In the genomic region with DNA sequence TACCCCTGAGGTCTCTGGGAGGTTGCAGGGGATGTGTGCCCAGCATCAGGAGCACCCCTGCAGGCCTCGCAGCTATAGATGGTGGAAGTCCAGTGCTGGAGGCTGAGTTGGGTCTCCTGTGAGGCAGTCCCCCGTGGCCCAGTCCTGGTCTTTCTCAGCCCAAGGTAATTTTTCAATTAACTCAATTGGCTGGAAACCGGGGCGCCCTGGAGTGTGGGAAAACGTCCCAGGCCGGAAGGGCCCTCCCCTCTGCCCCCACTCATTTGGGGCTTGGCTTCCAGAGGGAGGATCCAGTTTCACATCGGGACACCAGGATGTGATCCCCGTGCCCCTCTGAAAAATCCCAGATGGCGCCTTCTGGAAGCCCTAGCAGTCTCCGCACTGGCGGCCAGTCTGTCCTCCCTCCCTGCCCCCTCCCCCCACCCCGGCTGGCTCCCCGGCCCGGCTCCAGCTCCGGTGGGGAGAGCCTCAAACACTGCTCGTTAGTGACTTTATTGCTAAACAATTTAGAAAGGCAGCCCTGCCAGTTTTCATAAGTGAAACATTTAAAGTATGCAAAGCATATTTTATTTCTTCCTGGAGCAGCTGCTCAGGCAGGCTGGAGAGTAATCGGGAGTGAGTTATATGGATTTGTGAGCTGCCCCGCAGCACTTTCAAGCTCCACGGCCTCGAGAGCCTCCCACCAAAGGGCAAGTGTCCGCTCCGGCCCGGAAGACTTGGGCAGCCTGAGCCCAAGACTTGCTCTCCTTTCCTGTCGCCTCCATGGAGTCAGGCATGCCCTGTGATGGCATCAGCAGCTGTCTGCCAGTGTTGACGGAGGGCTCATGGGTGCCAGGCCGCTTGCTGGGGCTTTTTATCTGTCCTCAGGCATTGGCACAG, we compare ENCODE assay signal across 8 cellular contexts.
A peak's percentile ranks its signal among the peaks of the same experiment; 100 is the strongest.
DNase-seq lines count a peak whose midpoint lies in the region; TF ChIP-seq lines count a peak whose summit lies in the region.

No MANE protein-coding gene starts in this region.

- TF ChIP-seq CTCF in stomach (IDR thresholded peaks at IDR 0.05): no peak

- 51 to 58% (median 54%) methylated on average over 22 to 26 of the region's 26 CpGs for WGBS in stomach, 5 donors

- intact Hi-C loops in stomach (cut with DNase I; ENCODE audit: low total_unique reads): no loop called here

- no peak for TF ChIP-seq POLR2A in stomach (IDR thresholded peaks at IDR 0.05)

- peak overlapping the region in 1 of 4 donors; percentile 13 for H3K4me3 ChIP-seq in stomach

- no peaks in the 10 kb centered on the region for H3K9me3 ChIP-seq in stomach

- H3K27me3 ChIP-seq in stomach: no peaks in the 10 kb centered on the region

- peak; percentile 76 for DNase-seq in HS-27A (ENCODE audit: low read depth)
- peak; percentile 90 for DNase-seq in cerebellar cortex (ENCODE audit: low spot score)
- DNase-seq in kidney glomerular epithelial cell (lab: John Stamatoyannopoulos, UW): peak; percentile 64
- DNase-seq in stomach: peak; percentile 30
- no peak for DNase-seq in NCI-H748 treated with DMSO at 0.1 percent for 48 hours (lab: John Stamatoyannopoulos, UW)
- no peak for DNase-seq in NK-92 treated with Interleukin-12 subunit alpha and Interleukin-12 subunit beta, amount 100 ng/mL, for 24 hours (lab: John Stamatoyannopoulos, UW)
- no peak for DNase-seq in activated CD4-positive, alpha-beta T cell treated with anti-CD3 and anti-CD28 coated beads, Interleukin-2, amount 50 U/mL, for 48 hours
- no peak for DNase-seq in DMS79 treated with DMSO at 0.1 percent for 48 hours (lab: John Stamatoyannopoulos, UW)

- H3K27ac ChIP-seq in stomach: peak overlapping the region in 4 of 5 donors; percentile 63 to 83 (median 76)

- no peaks in the 10 kb centered on the region for H3K36me3 ChIP-seq in stomach

- H3K4me1 ChIP-seq in stomach: peaks cover 8 to 52% (median 30%) of the 10 kb centered on the region in 4 donors

- no peak for TF ChIP-seq EP300 in stomach (IDR thresholded peaks at IDR 0.05)

Comparison
In these comparisons a context has a peak if more than half of its experiments do, and no peak if none do; other contexts are left out.
1. DNase-seq: peak in HS-27A (single experiment), cerebellar cortex (single experiment), kidney glomerular epithelial cell (single experiment) and stomach (single experiment); none in NCI-H748 treated with DMSO at 0.1 percent for 48 hours (single experiment), NK-92 treated with Interleukin-12 subunit alpha and Interleukin-12 subunit beta, amount 100 ng/mL, for 24 hours (single experiment), activated CD4-positive, alpha-beta T cell treated with anti-CD3 and anti-CD28 coated beads, Interleukin-2, amount 50 U/mL, for 48 hours (0 of 2) and DMS79 treated with DMSO at 0.1 percent for 48 hours (single experiment).